In the genomic region with DNA sequence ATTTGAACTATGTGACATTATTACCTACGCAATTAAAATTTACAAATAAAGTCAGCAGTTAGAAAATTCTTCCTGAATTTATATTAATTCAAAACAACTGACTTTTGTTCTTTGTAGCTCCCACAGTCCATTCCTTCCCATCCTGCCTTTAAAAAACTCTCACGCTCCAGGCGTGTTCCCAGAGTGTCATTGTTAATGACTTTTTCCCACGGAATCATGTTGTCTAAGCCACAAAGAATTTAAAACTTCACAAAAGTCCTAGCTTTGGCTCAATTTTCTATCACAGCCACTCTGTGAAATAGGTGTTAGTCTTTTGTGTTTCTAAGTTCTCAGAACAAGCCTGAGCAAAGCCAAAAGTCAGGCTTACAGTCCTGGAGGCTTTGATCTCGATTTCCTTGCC, we compare ENCODE assay signal across 20 cellular contexts.
"Had no signal": no experiment of that assay in that cellular context is flagged by ENCODE, and none has a peak within 500 bp of the region (broad histone marks: within the 10 kb centered on the region; RNA-seq: fewer than 3 reads in every experiment).

No MANE protein-coding gene starts in this region.

- H3K27me3 Mint-ChIP-seq: activated B cell treated with CpG ODN at 0.5 μM for 24 hours; activated CD4-positive, alpha-beta T cell treated with anti-CD3 and anti-CD28 coated beads, Interleukin-2, amount 10 ng/mL, durations not matched to agents 24 days and 14 days; progenitor cell of endocrine pancreas; type B pancreatic cell had no signal

- DNase-seq: activated B cell treated with CpG ODN at 0.5 μM for 24 hours; activated CD4-positive, alpha-beta T cell treated with anti-CD3 and anti-CD28 coated beads, Interleukin-2, amount 10 ng/mL, durations not matched to agents 24 days and 14 days; activated CD8-positive, alpha-beta memory T cell treated with anti-CD3 and anti-CD28 coated beads, Interleukin-2, amount 50 U/mL, for 4 hours; activated CD8-positive, alpha-beta T cell treated with anti-CD3 and anti-CD28 coated beads, Interleukin-2, amount 10 ng/mL, durations not matched to agents 7 days and 5 days; activated effector memory CD4-positive, alpha-beta T cell treated with anti-CD3 and anti-CD28 coated beads, Interleukin-2, amount 50 U/mL, for 16 hours; activated T-cell treated with anti-CD3 and anti-CD28 coated beads, Interleukin-2, amount 50 U/mL, for 48 hours; brain microvascular endothelial cell; dermis blood vessel endothelial cell; kidney; left lung; natural killer cell; occipital lobe; right cardiac atrium; small intestine; stimulated activated CD4-positive, alpha-beta T cell treated with anti-CD3 and anti-CD28 coated beads, Interleukin-4, amount 100 ng/mL, for 24 hours; stimulated activated naive CD8-positive, alpha-beta T cell treated with anti-CD3 and anti-CD28 coated beads, Interleukin-15, Interleukin-2, amounts not matched to agents 100 U/mL and 50 U/mL, for 24 hours; SW 1271 had no signal

- H3K27me3 ChIP-seq: brain microvascular endothelial cell, left lung had no signal

- H3K4me3 Mint-ChIP-seq: activated B cell treated with CpG ODN at 0.5 μM for 24 hours; activated CD4-positive, alpha-beta T cell treated with anti-CD3 and anti-CD28 coated beads, Interleukin-2, amount 10 ng/mL, durations not matched to agents 24 days and 14 days; activated CD8-positive, alpha-beta T cell treated with anti-CD3 and anti-CD28 coated beads, Interleukin-2, amount 10 ng/mL, durations not matched to agents 7 days and 5 days; natural killer cell; type B pancreatic cell had no signal

- H3K27ac Mint-ChIP-seq: activated B cell treated with CpG ODN at 0.5 μM for 24 hours; activated CD4-positive, alpha-beta T cell treated with anti-CD3 and anti-CD28 coated beads, Interleukin-2, amount 10 ng/mL, durations not matched to agents 24 days and 14 days; activated CD8-positive, alpha-beta T cell treated with anti-CD3 and anti-CD28 coated beads, Interleukin-2, amount 10 ng/mL, durations not matched to agents 7 days and 5 days; activated naive CD4-positive, alpha-beta T cell treated with anti-CD3 and anti-CD28 coated beads, Interleukin-2, amount 50 U/mL, for 72 hours; natural killer cell; progenitor cell of endocrine pancreas; type B pancreatic cell had no signal

- H3K4me3 ChIP-seq: left lung had no signal

- H3K9me3 ChIP-seq: left lung had no signal

- H3K36me3 Mint-ChIP-seq: natural killer cell had no signal

- H3K27ac ChIP-seq: brain microvascular endothelial cell, left lung had no signal

- ATAC-seq: activated CD8-positive, alpha-beta T cell treated with anti-CD3 and anti-CD28 coated beads, Interleukin-2, amount 10 ng/mL, durations not matched to agents 7 days and 5 days; activated naive CD4-positive, alpha-beta T cell treated with anti-CD3 and anti-CD28 coated beads, Interleukin-2, amount 50 U/mL, for 72 hours; left lung; natural killer cell; right cardiac atrium; stimulated activated naive CD8-positive, alpha-beta T cell treated with anti-CD3 and anti-CD28 coated beads, Interleukin-15, Interleukin-2, amounts not matched to agents 100 U/mL and 50 U/mL, for 24 hours had no signal

- H3K9me3 Mint-ChIP-seq: activated B cell treated with CpG ODN at 0.5 μM for 24 hours; activated CD4-positive, alpha-beta T cell treated with anti-CD3 and anti-CD28 coated beads, Interleukin-2, amount 10 ng/mL, durations not matched to agents 24 days and 14 days; activated naive CD4-positive, alpha-beta T cell treated with anti-CD3 and anti-CD28 coated beads, Interleukin-2, amount 50 U/mL, for 72 hours; natural killer cell; type B pancreatic cell had no signal
